29 cellular contexts compared by ENCODE assay signal in genomic region chr12:117606024-117606423, GRCh38.
"Had no signal": no experiment of that assay in that cellular context is flagged by ENCODE, and none has a peak within 500 bp of the region (broad histone marks: within the 10 kb centered on the region; RNA-seq: fewer than 3 reads in every experiment).

No MANE protein-coding gene starts in this region.

- ATAC-seq: effector memory CD8-positive, alpha-beta T cell; esophagus mucosa; foreskin keratinocyte; gastrocnemius medialis; gastroesophageal sphincter; heart left ventricle; heart right ventricle had no signal

- H3K27me3 Mint-ChIP-seq: dendritic cell treated with granulocyte-macrophage colony-stimulating factor and Interleukin-4, amounts not matched to agents 40 ng/mL and 50 ng/mL, for 4 days; effector memory CD8-positive, alpha-beta T cell had no signal

- H3K4me1 ChIP-seq: colonic mucosa, esophagus muscularis mucosa, esophagus squamous epithelium, foreskin keratinocyte, gastrocnemius medialis, gastroesophageal sphincter, heart left ventricle, heart right ventricle had no signal

- H3K27me3 ChIP-seq: colonic mucosa, foreskin keratinocyte, gastrocnemius medialis had no signal

- H3K27ac Mint-ChIP-seq: dendritic cell treated with granulocyte-macrophage colony-stimulating factor and Interleukin-4, amounts not matched to agents 40 ng/mL and 50 ng/mL, for 4 days; effector memory CD8-positive, alpha-beta T cell; endodermal cell had no signal

- DNase-seq: colonic mucosa; cortex of kidney; dermis blood vessel endothelial cell; dorsolateral prefrontal cortex; effector CD4-positive, alpha-beta T cell; effector CD8-positive, alpha-beta T cell; effector memory CD4-positive, alpha-beta T cell; effector memory CD8-positive, alpha-beta T cell; endodermal cell; erythroblast; esophagus squamous epithelium; foreskin fibroblast; foreskin keratinocyte; foreskin melanocyte; gastrocnemius medialis; glutamatergic neuron; head of caudate nucleus; heart left ventricle; heart right ventricle had no signal

- H3K36me3 ChIP-seq: colonic mucosa, esophagus muscularis mucosa, esophagus squamous epithelium, gastrocnemius medialis, gastroesophageal sphincter, heart left ventricle, heart right ventricle had no signal

- H3K4me3 ChIP-seq: colonic mucosa, coronary artery, dorsolateral prefrontal cortex, esophagus muscularis mucosa, esophagus squamous epithelium, gastrocnemius medialis, gastroesophageal sphincter, heart left ventricle, heart right ventricle had no signal

- FAIRE-seq: colon, endometrium, endothelial cell of umbilical vein, frontal cortex had no signal

- H3K4me3 Mint-ChIP-seq: dendritic cell treated with granulocyte-macrophage colony-stimulating factor and Interleukin-4, amounts not matched to agents 40 ng/mL and 50 ng/mL, for 4 days; effector memory CD8-positive, alpha-beta T cell; endodermal cell had no signal

- H3K9me3 Mint-ChIP-seq: dendritic cell treated with granulocyte-macrophage colony-stimulating factor and Interleukin-4, amounts not matched to agents 40 ng/mL and 50 ng/mL, for 4 days; endodermal cell had no signal

- H3K9me3 ChIP-seq: colonic mucosa, esophagus muscularis mucosa, esophagus squamous epithelium, gastrocnemius medialis, gastroesophageal sphincter, heart left ventricle had no signal

- H3K27ac ChIP-seq: colonic mucosa, coronary artery, dorsolateral prefrontal cortex, epithelial cell of prostate, esophagus muscularis mucosa, esophagus squamous epithelium, foreskin keratinocyte, gastrocnemius medialis, gastroesophageal sphincter, heart left ventricle, heart right ventricle had no signal
